ENCODE assay signal across 2 cellular contexts in the genomic region with DNA sequence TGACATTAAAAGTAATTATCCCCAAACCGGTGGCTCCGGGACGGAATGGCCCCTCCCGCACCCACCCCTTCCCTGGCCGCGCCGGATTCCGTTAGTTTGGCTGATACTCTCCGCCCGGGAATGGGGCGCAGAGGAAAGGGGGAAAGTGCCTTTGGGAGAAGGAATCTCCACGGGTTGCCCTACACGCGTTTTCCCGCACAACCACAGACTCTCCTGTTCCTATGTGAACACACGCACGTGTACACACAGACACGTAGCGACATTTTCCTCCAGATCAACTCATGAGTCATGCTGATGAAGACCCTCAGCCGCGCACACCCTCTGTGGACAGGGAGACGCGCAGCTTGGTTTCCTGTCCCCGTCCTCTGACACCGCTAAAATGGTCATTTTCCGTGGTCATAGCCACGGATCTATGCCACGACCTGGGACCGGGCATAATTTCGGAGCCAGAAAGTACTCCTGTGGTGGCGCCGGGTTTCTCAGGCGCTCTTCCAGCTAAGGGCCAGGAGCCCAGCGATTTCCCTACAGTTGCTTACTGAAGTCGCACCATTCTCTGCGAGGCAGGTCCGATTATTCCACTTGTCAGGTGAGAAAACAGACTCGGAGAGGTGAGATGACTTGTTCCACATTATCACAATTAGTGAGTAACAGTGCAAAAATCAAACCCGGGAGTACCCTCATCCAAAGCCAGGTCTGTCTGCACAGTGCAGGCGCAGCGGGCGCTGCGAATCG.
A peak's percentile ranks its signal among the peaks of the same experiment; 100 is the strongest.
TF ChIP-seq lines count a peak whose summit lies in the region.

No MANE protein-coding gene starts in this region.

TF ChIP-seq in GM23338, 12 proteins besides CTCF, POLR2A, EP300 and RAD21 (continues in another document):
- TF ChIP-seq POLR2AphosphoS5 (IDR thresholded peaks at IDR 0.05; ENCODE audit: low read depth) (no peak), CREB1 (CRISPR knock-in tag; IDR thresholded peaks at IDR 0.05; ENCODE audit: low read depth) (no peak), JUNB (IDR thresholded peaks at IDR 0.05; ENCODE audit: unreplicated experiment) (no peak), EZH2phosphoT487 (IDR thresholded peaks at IDR 0.05; ENCODE audit: unreplicated experiment) (peak; percentile 80), ZNF114 (CRISPR knock-in tag; IDR thresholded peaks at IDR 0.05) (no peak)
- TF ChIP-seq, protein P1, sequence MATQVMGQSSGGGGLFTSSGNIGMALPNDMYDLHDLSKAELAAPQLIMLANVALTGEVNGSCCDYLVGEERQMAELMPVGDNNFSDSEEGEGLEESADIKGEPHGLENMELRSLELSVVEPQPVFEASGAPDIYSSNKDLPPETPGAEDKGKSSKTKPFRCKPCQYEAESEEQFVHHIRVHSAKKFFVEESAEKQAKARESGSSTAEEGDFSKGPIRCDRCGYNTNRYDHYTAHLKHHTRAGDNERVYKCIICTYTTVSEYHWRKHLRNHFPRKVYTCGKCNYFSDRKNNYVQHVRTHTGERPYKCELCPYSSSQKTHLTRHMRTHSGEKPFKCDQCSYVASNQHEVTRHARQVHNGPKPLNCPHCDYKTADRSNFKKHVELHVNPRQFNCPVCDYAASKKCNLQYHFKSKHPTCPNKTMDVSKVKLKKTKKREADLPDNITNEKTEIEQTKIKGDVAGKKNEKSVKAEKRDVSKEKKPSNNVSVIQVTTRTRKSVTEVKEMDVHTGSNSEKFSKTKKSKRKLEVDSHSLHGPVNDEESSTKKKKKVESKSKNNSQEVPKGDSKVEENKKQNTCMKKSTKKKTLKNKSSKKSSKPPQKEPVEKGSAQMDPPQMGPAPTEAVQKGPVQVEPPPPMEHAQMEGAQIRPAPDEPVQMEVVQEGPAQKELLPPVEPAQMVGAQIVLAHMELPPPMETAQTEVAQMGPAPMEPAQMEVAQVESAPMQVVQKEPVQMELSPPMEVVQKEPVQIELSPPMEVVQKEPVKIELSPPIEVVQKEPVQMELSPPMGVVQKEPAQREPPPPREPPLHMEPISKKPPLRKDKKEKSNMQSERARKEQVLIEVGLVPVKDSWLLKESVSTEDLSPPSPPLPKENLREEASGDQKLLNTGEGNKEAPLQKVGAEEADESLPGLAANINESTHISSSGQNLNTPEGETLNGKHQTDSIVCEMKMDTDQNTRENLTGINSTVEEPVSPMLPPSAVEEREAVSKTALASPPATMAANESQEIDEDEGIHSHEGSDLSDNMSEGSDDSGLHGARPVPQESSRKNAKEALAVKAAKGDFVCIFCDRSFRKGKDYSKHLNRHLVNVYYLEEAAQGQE (IDR thresholded peaks at IDR 0.05; ENCODE audit: unreplicated experiment) = no peak
- TF ChIP-seq, protein P2, sequence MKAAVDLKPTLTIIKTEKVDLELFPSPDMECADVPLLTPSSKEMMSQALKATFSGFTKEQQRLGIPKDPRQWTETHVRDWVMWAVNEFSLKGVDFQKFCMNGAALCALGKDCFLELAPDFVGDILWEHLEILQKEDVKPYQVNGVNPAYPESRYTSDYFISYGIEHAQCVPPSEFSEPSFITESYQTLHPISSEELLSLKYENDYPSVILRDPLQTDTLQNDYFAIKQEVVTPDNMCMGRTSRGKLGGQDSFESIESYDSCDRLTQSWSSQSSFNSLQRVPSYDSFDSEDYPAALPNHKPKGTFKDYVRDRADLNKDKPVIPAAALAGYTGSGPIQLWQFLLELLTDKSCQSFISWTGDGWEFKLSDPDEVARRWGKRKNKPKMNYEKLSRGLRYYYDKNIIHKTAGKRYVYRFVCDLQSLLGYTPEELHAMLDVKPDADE (IDR thresholded peaks at IDR 0.05) = no peak
- TF ChIP-seq, protein P3, sequence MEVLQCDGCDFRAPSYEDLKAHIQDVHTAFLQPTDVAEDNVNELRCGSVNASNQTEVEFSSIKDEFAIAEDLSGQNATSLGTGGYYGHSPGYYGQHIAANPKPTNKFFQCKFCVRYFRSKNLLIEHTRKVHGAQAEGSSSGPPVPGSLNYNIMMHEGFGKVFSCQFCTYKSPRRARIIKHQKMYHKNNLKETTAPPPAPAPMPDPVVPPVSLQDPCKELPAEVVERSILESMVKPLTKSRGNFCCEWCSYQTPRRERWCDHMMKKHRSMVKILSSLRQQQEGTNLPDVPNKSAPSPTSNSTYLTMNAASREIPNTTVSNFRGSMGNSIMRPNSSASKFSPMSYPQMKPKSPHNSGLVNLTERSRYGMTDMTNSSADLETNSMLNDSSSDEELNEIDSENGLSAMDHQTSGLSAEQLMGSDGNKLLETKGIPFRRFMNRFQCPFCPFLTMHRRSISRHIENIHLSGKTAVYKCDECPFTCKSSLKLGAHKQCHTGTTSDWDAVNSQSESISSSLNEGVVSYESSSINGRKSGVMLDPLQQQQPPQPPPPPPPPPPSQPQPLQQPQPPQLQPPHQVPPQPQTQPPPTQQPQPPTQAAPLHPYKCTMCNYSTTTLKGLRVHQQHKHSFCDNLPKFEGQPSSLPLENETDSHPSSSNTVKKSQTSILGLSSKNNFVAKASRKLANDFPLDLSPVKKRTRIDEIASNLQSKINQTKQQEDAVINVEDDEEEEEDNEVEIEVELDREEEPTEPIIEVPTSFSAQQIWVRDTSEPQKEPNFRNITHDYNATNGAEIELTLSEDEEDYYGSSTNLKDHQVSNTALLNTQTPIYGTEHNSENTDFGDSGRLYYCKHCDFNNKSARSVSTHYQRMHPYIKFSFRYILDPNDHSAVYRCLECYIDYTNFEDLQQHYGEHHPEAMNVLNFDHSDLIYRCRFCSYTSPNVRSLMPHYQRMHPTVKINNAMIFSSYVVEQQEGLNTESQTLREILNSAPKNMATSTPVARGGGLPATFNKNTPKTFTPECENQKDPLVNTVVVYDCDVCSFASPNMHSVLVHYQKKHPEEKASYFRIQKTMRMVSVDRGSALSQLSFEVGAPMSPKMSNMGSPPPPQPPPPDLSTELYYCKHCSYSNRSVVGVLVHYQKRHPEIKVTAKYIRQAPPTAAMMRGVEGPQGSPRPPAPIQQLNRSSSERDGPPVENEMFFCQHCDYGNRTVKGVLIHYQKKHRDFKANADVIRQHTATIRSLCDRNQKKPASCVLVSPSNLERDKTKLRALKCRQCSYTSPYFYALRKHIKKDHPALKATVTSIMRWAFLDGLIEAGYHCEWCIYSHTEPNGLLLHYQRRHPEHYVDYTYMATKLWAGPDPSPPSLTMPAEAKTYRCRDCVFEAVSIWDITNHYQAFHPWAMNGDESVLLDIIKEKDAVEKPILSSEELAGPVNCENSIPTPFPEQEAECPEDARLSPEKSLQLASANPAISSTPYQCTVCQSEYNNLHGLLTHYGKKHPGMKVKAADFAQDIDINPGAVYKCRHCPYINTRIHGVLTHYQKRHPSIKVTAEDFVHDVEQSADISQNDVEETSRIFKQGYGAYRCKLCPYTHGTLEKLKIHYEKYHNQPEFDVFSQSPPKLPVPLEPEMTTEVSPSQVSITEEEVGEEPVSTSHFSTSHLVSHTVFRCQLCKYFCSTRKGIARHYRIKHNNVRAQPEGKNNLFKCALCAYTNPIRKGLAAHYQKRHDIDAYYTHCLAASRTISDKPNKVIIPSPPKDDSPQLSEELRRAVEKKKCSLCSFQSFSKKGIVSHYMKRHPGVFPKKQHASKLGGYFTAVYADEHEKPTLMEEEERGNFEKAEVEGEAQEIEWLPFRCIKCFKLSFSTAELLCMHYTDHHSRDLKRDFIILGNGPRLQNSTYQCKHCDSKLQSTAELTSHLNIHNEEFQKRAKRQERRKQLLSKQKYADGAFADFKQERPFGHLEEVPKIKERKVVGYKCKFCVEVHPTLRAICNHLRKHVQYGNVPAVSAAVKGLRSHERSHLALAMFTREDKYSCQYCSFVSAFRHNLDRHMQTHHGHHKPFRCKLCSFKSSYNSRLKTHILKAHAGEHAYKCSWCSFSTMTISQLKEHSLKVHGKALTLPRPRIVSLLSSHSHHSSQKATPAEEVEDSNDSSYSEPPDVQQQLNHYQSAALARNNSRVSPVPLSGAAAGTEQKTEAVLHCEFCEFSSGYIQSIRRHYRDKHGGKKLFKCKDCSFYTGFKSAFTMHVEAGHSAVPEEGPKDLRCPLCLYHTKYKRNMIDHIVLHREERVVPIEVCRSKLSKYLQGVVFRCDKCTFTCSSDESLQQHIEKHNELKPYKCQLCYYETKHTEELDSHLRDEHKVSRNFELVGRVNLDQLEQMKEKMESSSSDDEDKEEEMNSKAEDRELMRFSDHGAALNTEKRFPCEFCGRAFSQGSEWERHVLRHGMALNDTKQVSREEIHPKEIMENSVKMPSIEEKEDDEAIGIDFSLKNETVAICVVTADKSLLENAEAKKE (CRISPR knock-in tag; IDR thresholded peaks at IDR 0.05) = no peak

TF ChIP-seq in GM12878, 131 proteins besides CTCF, POLR2A, EP300 and RAD21 (continued from another document):
- TF ChIP-seq WRNIP1 (IDR thresholded peaks at IDR 0.05; ENCODE audit: borderline replicate concordance, low read depth, low read length) = no peak
- no peak for TF ChIP-seq HCFC1 (IDR thresholded peaks at IDR 0.05; ENCODE audit: low read length)
- TF ChIP-seq MYC (IDR thresholded peaks at IDR 0.05; ENCODE audit: insufficient read depth, insufficient read length, insufficient replicate concordance, low read length, severe bottlenecking) = no peak
- 0 out of 2 replicates have a peak, but pooled peaks have one; percentile 69 for TF ChIP-seq EZH2 (IDR thresholded peaks at IDR 0.05; ENCODE audit: borderline replicate concordance, control insufficient read depth, low read depth, low read length)
- TF ChIP-seq JUNB (IDR thresholded peaks at IDR 0.05) = no peak
- TF ChIP-seq SUZ12 (IDR thresholded peaks at IDR 0.05; ENCODE audit: unreplicated experiment) = peak; percentile 32
- no peak for TF ChIP-seq YBX1 (IDR thresholded peaks at IDR 0.05)
- no peak for TF ChIP-seq HDAC6 (IDR thresholded peaks at IDR 0.05; ENCODE audit: unreplicated experiment)
- TF ChIP-seq POLR2AphosphoS5 (IDR thresholded peaks at IDR 0.05; ENCODE audit: low read length) = no peak
- TF ChIP-seq SMARCA5 (IDR thresholded peaks at IDR 0.05) = no peak
